In genomic region chr4:109378076-109378475, GRCh38 we compare ENCODE assay signal across 25 cellular contexts.
"Had no signal": no experiment of that assay in that cellular context is flagged by ENCODE, and none has a peak within 500 bp of the region (broad histone marks: within the 10 kb centered on the region; RNA-seq: fewer than 3 reads in every experiment).

No MANE protein-coding gene starts in this region.

- H3K27ac ChIP-seq: coronary artery, dorsolateral prefrontal cortex, esophagus muscularis mucosa, foreskin keratinocyte, gastroesophageal sphincter, heart left ventricle, hepatocyte, left lung, lower lobe of right lung had no signal

- H3K79me2 ChIP-seq: hepatocyte had no signal

- DNase-seq: dermis blood vessel endothelial cell; dorsolateral prefrontal cortex; effector CD4-positive, alpha-beta T cell; effector memory CD4-positive, alpha-beta T cell; foreskin keratinocyte; heart left ventricle; hypothalamus; immature natural killer cell; islet precursor cell; kidney; kidney glomerular epithelial cell; left colon; left lung; left ventricle myocardium superior; lower lobe of right lung; mesenchymal stem cell; mucosa of descending colon; naive B cell had no signal

- H3K36me3 ChIP-seq: esophagus muscularis mucosa, gastroesophageal sphincter, heart left ventricle, left lung, lower lobe of right lung had no signal

- H3K4me3 ChIP-seq: coronary artery, dorsolateral prefrontal cortex, esophagus muscularis mucosa, gastroesophageal sphincter, heart left ventricle, hepatocyte, left lung, lower lobe of right lung, mucosa of descending colon had no signal

- H2AFZ ChIP-seq: hepatocyte had no signal

- H3K4me1 ChIP-seq: esophagus muscularis mucosa, gastroesophageal sphincter, heart left ventricle, left lung, lower lobe of right lung had no signal

- H3K9me3 ChIP-seq: esophagus muscularis mucosa, gastroesophageal sphincter, heart left ventricle, left lung, lower lobe of right lung, mucosa of descending colon had no signal

- H3K27me3 ChIP-seq: esophagus muscularis mucosa, gastroesophageal sphincter, heart left ventricle, hepatocyte, left lung had no signal

- FAIRE-seq: colon, endothelial cell of umbilical vein, frontal cortex, kidney had no signal

- H3K4me2 ChIP-seq: hepatocyte had no signal
